In the genomic region with DNA sequence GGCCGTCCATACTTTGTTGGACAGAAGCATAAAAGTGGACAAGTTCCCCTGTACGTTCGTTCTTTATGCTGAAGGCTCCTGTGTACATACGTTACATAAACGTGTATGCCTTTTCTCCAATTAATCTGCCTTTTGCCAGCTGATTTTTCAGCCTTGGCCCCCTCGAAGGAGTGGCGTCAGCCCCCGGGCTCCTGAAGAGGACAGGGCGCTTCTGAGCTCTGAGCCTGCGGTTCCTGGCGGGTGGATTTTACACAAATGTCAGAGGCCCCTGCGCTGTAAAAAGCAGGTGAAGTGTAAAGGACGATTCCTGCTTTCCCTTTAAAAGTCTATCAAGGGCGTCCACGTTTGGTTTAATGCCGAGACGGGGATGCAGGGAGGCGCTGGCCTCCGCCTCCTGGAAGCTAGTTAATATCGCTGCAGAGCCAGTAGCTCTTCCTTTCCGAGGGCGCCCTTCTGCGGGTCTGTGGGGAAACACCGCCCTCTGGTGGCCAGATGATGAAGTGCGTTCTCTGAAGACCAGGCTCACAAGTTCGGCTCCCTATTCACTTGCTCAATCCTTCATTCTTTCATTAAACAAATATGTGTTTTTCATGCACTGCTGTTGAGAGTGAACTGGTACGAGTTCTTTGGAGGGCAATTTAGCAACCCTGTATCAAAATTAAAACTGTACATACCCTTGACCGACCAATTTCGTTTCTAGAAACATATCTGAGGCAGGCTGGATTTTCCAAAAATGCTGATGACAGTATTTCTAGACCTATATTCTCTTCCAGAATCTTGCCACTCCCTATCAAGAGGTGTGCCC, we compare ENCODE assay signal across 8 cellular contexts.
DNase-seq lines count a peak whose midpoint lies in the region; ATAC-seq and TF ChIP-seq lines count a peak whose summit lies in the region.

No MANE protein-coding gene starts in this region.

- H3K27me3 Mint-ChIP-seq in Calu3 (ENCODE audit: unreplicated experiment), result no peaks in the 10 kb centered on the region
- peaks cover 41% of the 10 kb centered on the region for H3K27me3 Mint-ChIP-seq in central memory CD8-positive, alpha-beta T cell

- POLR2A ChIA-PET in HEK293 (lab: Yijun Ruan, JAX), result interaction anchor here (0.5 to 1.0 kb wide), 2 partner anchors 514 to 617 kb away, joined by 3 to 4 read pairs; no protein-coding TSS in a partner anchor

- no peak overlapping the region for H3K27ac ChIP-seq in HEK293 (ENCODE audit: extremely low read depth, low read depth, low read length)

- peaks cover 8% of the 10 kb centered on the region for H3K4me1 Mint-ChIP-seq in Calu3 (ENCODE audit: low read depth, unreplicated experiment)
- H3K4me1 Mint-ChIP-seq in central memory CD8-positive, alpha-beta T cell, result no peaks in the 10 kb centered on the region

- H3K4me1 ChIP-seq in HEK293 (ENCODE audit: control insufficient read depth, insufficient read depth, low read length), result no peaks in the 10 kb centered on the region

- no peaks in the 10 kb centered on the region for H3K9me3 ChIP-seq in HEK293 (ENCODE audit: control insufficient read depth, insufficient read depth, low read depth, low read length)

- peak; percentile 54 for TF ChIP-seq CTCF in Calu3 (IDR thresholded peaks at IDR 0.05; ENCODE audit: unreplicated experiment)
- peak; percentile 85 for TF ChIP-seq CTCF in HEK293 (tag by site-specific recombination; IDR thresholded peaks at IDR 0.05)
- peak; percentile 96 for TF ChIP-seq CTCF in kidney epithelial cell (IDR thresholded peaks at IDR 0.05; ENCODE audit: insufficient read depth, low read length, poor library complexity, severe bottlenecking)

- H3K27me3 ChIP-seq in kidney epithelial cell (ENCODE audit: control insufficient read depth, insufficient read depth, low read length), result no peaks in the 10 kb centered on the region

- peak; percentile 65 for ATAC-seq in central memory CD8-positive, alpha-beta T cell (replicated peaks; ENCODE audit: extremely low read depth, poor library complexity, severe bottlenecking)
- no peak for ATAC-seq in GM21737 (IDR thresholded peaks at IDR 0.05; ENCODE audit: unreplicated experiment)

- no peaks in the 10 kb centered on the region for H3K36me3 Mint-ChIP-seq in Calu3 (ENCODE audit: insufficient read depth, unreplicated experiment)
- H3K36me3 Mint-ChIP-seq in central memory CD8-positive, alpha-beta T cell (ENCODE audit: insufficient read depth), result peaks cover 3% of the 10 kb centered on the region

- intact Hi-C loops in Calu3 (cut with micrococcal nuclease; ENCODE audit: unreplicated experiment), result loop anchor here (1.0 to 5.0 kb wide), 3 partner anchors 201 to 514 kb away; no protein-coding TSS in a partner anchor

- no peaks in the 10 kb centered on the region for H3K9me3 Mint-ChIP-seq in Calu3 (ENCODE audit: low read depth, unreplicated experiment)
- H3K9me3 Mint-ChIP-seq in central memory CD8-positive, alpha-beta T cell, result no peaks in the 10 kb centered on the region

- no peak overlapping the region for H3K27ac Mint-ChIP-seq in Calu3 (ENCODE audit: unreplicated experiment)
- H3K27ac Mint-ChIP-seq in central memory CD8-positive, alpha-beta T cell (ENCODE audit: low read depth), result no peak overlapping the region

- no TSS peak for BruUV-seq in Calu3 (replicated peaks; lab: Mats Ljungman, UMichigan)

- peak; percentile 81 for DNase-seq in Calu3
- DNase-seq in NCI-H345 (lab: John Stamatoyannopoulos, UW), result peak; percentile 75
- peak; percentile 49 to 68 (median 53) for DNase-seq in activated CD4-positive, CD25-positive, alpha-beta regulatory T cell (lab: John Stamatoyannopoulos, UW)
- DNase-seq in central memory CD8-positive, alpha-beta T cell (ENCODE audit: low spot score in 2 of 2), result peak; percentile 69 to 78
- peak; percentile 35 for DNase-seq in kidney epithelial cell (ENCODE audit: low read depth)
- peak; percentile 78 for DNase-seq in stimulated activated CD4-positive, alpha-beta T cell treated with anti-CD3 and anti-CD28 coated beads, Interleukin-1b, Interleukin-23, amount 100 ng/mL, for 48 hours

- no peak overlapping the region for H3K4me3 Mint-ChIP-seq in Calu3 (ENCODE audit: low read depth, unreplicated experiment)
- no peak overlapping the region for H3K4me3 Mint-ChIP-seq in central memory CD8-positive, alpha-beta T cell

- CTCF ChIA-PET in Calu3 (lab: Charles Lee) (interaction anchor here (0.6 to 1.2 kb wide), 7 partner anchors 19 to 513 kb away, joined by 3 to 41 read pairs (median 4); no protein-coding TSS in a partner anchor), HEK293 (lab: Yijun Ruan, JAX) (interaction anchor here (0.5 to 2.5 kb wide), 39 partner anchors 8 to 1119 kb away, joined by 3 to 51 read pairs (median 3); partner anchors contain the start of gene RNF6)

- no peak overlapping the region for H3K4me3 ChIP-seq in HEK293 (ENCODE audit: low read depth, low read length)
- H3K4me3 ChIP-seq in kidney epithelial cell (ENCODE audit: low read depth, low read length), result peak overlapping the region; percentile 10

- H3K36me3 ChIP-seq in HEK293 (ENCODE audit: control insufficient read depth in 2 of 2, insufficient read depth in 1 of 2, low read length in 2 of 2) (no peaks in the 10 kb centered on the region), kidney epithelial cell (ENCODE audit: control insufficient read depth, insufficient read depth, low read length) (peaks cover 1% of the 10 kb centered on the region)

TF ChIP-seq in HEK293, 187 proteins besides CTCF, POLR2A, EP300 and RAD21:
- TF ChIP-seq ZNF654 (tag by site-specific recombination; IDR thresholded peaks at IDR 0.05; ENCODE audit: low read depth) (peak; percentile 87), ZNF660 (tag by site-specific recombination; IDR thresholded peaks at IDR 0.05) (0 out of 2 replicates have a peak, but pooled peaks have one; percentile 47), ZNF596 (tag by site-specific recombination; IDR thresholded peaks at IDR 0.05) (no peak), ZNF623 (tag by site-specific recombination; IDR thresholded peaks at IDR 0.05) (no peak), ZNF24 (tag by site-specific recombination; IDR thresholded peaks at IDR 0.05) (no peak), KLF10 (tag by site-specific recombination; IDR thresholded peaks at IDR 0.05) (no peak)
